11 cellular contexts compared by ENCODE assay signal in the genomic region with DNA sequence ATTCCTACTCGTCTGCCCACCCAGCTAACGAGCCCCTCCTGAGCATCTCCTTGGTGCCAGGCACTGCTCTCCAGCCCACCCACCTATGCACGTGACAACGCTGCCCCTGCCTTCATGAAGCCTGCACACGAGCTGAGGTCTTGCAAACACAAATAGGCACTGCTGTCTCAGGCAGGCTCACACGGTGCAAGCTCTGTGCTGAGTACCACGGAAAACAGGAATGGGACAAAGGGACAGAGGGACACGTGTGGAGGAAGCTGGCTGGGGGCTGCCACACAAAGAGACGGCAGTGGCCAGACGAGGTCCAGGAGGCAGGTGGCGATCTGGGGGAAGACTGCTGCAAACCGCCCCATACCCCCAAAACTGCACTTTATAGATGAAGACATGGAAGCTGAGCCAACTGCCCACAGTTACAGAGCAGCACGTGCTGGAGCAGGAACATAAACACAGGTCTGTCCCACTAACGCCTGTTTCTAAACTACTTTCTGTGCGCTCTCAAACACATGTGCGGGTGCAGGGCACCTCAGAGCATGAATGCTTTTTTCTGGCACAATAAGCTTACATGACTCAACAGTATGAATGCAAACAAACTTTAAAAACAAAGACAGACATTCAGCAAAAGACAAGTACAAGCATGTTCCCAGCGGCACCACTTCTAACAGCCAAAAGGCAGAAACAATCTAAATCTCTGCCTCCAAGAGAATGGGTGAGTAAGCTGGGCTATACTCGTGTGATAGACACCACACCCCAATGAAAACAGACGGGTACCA.
DNase-seq lines count a peak whose midpoint lies in the region; ATAC-seq and TF ChIP-seq lines count a peak whose summit lies in the region.
"Had no signal": no experiment of that assay in that cellular context is flagged by ENCODE, and none has a peak within 500 bp of the region (broad histone marks: within the 10 kb centered on the region; RNA-seq: fewer than 3 reads in every experiment).

No MANE protein-coding gene starts in this region.

- intact Hi-C loops in esophagus muscularis mucosa (cut with DNase I) = no loop called here

- peaks cover 93% of the 10 kb centered on the region for H3K79me2 ChIP-seq in GM23248 (ENCODE audit: insufficient read depth)

- in situ Hi-C loops in GM23248 (cut with MboI) = no loop called here

- H3K36me3 ChIP-seq in GM23248 (ENCODE audit: low read depth) (peaks cover 33% of the 10 kb centered on the region), RWPE2 (ENCODE audit: low read depth) (peaks cover 84% of the 10 kb centered on the region), esophagus (ENCODE audit: control insufficient read depth in 2 of 2, insufficient read depth in 2 of 2, low read length in 1 of 2) (peaks cover 4 to 15% of the 10 kb centered on the region in 2 donors), esophagus muscularis mucosa (peaks cover 14 to 99% (median 87%) of the 10 kb centered on the region in 4 donors)

- H3K9ac ChIP-seq in GM23248 = no peak overlapping the region

- H3K9me3 ChIP-seq in GM23248 (ENCODE audit: low read depth) (no peaks in the 10 kb centered on the region), RWPE2 (ENCODE audit: severe bottlenecking) (peaks cover 9% of the 10 kb centered on the region), esophagus (ENCODE audit: control insufficient read depth in 2 of 2, insufficient read depth in 1 of 2, low read depth in 1 of 2, low read length in 1 of 2) (no peaks in the 10 kb centered on the region), esophagus muscularis mucosa (peaks cover 0 to 14% (median 12%) of the 10 kb centered on the region in 4 donors)

- H3K9me3 Mint-ChIP-seq in osteocyte (ENCODE audit: unreplicated experiment) = peaks cover 14% of the 10 kb centered on the region

- H3K4me3 ChIP-seq in GM23248 (no peak overlapping the region), RWPE2 (ENCODE audit: severe bottlenecking) (no peak overlapping the region), esophagus (ENCODE audit: low read depth in 1 of 2, low read length in 2 of 2) (no peak overlapping the region), esophagus muscularis mucosa (no peak overlapping the region)
- H3K4me3 ChIP-seq: psoas muscle, transverse colon had no signal

- TF ChIP-seq POLR2A in esophagus muscularis mucosa (IDR thresholded peaks at IDR 0.05; ENCODE audit: low read depth) = no peak

- DNase-seq in GM23248 (peak; percentile 23), RWPE2 (ENCODE audit: low spot score) (peak; percentile 86), osteocyte (ENCODE audit: extremely low spot score, unreplicated experiment) (no peak), esophagus muscularis mucosa (ENCODE audit: extremely low spot score) (no peak)
- no peak for DNase-seq in stimulated activated CD4-positive, alpha-beta T cell treated with anti-CD3 and anti-CD28 coated beads, Interleukin-1b, Interleukin-23, amount 100 ng/mL, for 48 hours
- DNase-seq: NCI-H146, transverse colon had no signal

- no peak overlapping the region for H3K4me3 Mint-ChIP-seq in osteocyte (ENCODE audit: unreplicated experiment)

- H4K20me1 ChIP-seq in GM23248 (ENCODE audit: insufficient read depth) = no peaks in the 10 kb centered on the region; the same call in 1 of the 2 replicates

- no peak overlapping the region for H2AFZ ChIP-seq in GM23248

- peaks cover 69% of the 10 kb centered on the region for H3K36me3 Mint-ChIP-seq in osteocyte (ENCODE audit: unreplicated experiment)

- H3K27me3 ChIP-seq in GM23248 (replicated peaks; ENCODE audit: insufficient read depth) (no peaks in the 10 kb centered on the region), RWPE2 (ENCODE audit: insufficient read depth, poor library complexity, severe bottlenecking) (no peaks in the 10 kb centered on the region), esophagus (ENCODE audit: control insufficient read depth in 1 of 2, insufficient read depth in 2 of 2, low read length in 2 of 2) (no peaks in the 10 kb centered on the region), esophagus muscularis mucosa (no peaks in the 10 kb centered on the region)
- H3K27me3 ChIP-seq: transverse colon had no signal

- no peak for TF ChIP-seq CTCF in RWPE2 (IDR thresholded peaks at IDR 0.05; ENCODE audit: poor library complexity, severe bottlenecking)
- TF ChIP-seq CTCF in osteocyte (IDR thresholded peaks at IDR 0.05) = no peak
- no peak for TF ChIP-seq CTCF in esophagus muscularis mucosa (IDR thresholded peaks at IDR 0.05)

- H3K4me1 ChIP-seq in GM23248 (ENCODE audit: insufficient read depth) = peaks cover 11% of the 10 kb centered on the region; the same call in 1 of the 2 replicates
- H3K4me1 ChIP-seq in RWPE2 (ENCODE audit: insufficient read depth, poor library complexity, severe bottlenecking) = peaks cover 15% of the 10 kb centered on the region
- peaks cover 5 to 14% of the 10 kb centered on the region in 2 donors for H3K4me1 ChIP-seq in esophagus (ENCODE audit: control insufficient read depth in 2 of 2, insufficient read depth in 2 of 2, low read length in 1 of 2)
- H3K4me1 ChIP-seq in esophagus muscularis mucosa = no peaks in the 10 kb centered on the region
- H3K4me1 ChIP-seq: psoas muscle, transverse colon had no signal

- H3K27me3 Mint-ChIP-seq in osteocyte (ENCODE audit: unreplicated experiment) = no peaks in the 10 kb centered on the region

- H3K27ac ChIP-seq in GM23248 (0 out of 2 replicates have a peak overlapping the region, but pooled peaks have one; percentile 10), RWPE2 (ENCODE audit: poor library complexity, severe bottlenecking) (peak overlapping the region; percentile 64), esophagus (ENCODE audit: low read depth in 2 of 2, low read length in 1 of 2) (peak overlapping the region; percentile 55 to 80), esophagus muscularis mucosa (replicated peaks in 1 of 4) (no peak overlapping the region)
- H3K27ac ChIP-seq: psoas muscle, transverse colon had no signal

- H3K27ac Mint-ChIP-seq in osteocyte (ENCODE audit: unreplicated experiment) = peak overlapping the region; percentile 62

- TF ChIP-seq EP300 in esophagus muscularis mucosa (IDR thresholded peaks at IDR 0.05) = no peak

- peaks cover 16% of the 10 kb centered on the region for H3F3A ChIP-seq in GM23248 (ENCODE audit: insufficient read depth)

- H3K4me2 ChIP-seq in GM23248 (ENCODE audit: unreplicated experiment) = no peak overlapping the region

- 89 to 91% methylated on average over 19 of the region's 19 CpGs for WGBS in GM23248 (ENCODE audit: low coverage in 1 of 2, low lambda C conversion rate in 2 of 2, missing lambda C conversion rate in 2 of 2), 2 experiments
- 56 to 71% methylated on average over 19 of the region's 19 CpGs for WGBS in esophagus, 2 donors
- WGBS in esophagus muscularis mucosa = 85% methylated on average over 19 of the region's 19 CpGs

- no peaks in the 10 kb centered on the region for H3K9me2 ChIP-seq in GM23248 (ENCODE audit: insufficient read depth)

- peaks cover 8% of the 10 kb centered on the region for H3K4me1 Mint-ChIP-seq in osteocyte (ENCODE audit: unreplicated experiment)

- ATAC-seq in RWPE2 (ENCODE audit: low read depth) (peak; percentile 97), HG02623 (IDR thresholded peaks at IDR 0.05; ENCODE audit: unreplicated experiment) (no peak), HG02885 (IDR thresholded peaks at IDR 0.05; ENCODE audit: poor library complexity, unreplicated experiment) (no peak)
- ATAC-seq: psoas muscle had no signal

Comparison
In these comparisons a context has a peak if more than half of its experiments do, and no peak if none do; other contexts are left out.
1. DNase-seq: peak in GM23248 (single experiment) and RWPE2 (single experiment); none in osteocyte (single experiment), stimulated activated CD4-positive, alpha-beta T cell treated with anti-CD3 and anti-CD28 coated beads, Interleukin-1b, Interleukin-23, amount 100 ng/mL, for 48 hours (single experiment) and esophagus muscularis mucosa (single experiment).
2. H3K27ac ChIP-seq: peak in GM23248 (single experiment), RWPE2 (single experiment) and esophagus (2 of 2); none in esophagus muscularis mucosa (0 of 4).